9 cellular contexts compared by ENCODE assay signal in genomic region chr1:231918239-231919015, GRCh38.
A peak's percentile ranks its signal among the peaks of the same experiment; 100 is the strongest.
DNase-seq lines count a peak whose midpoint lies in the region; ATAC-seq, FAIRE-seq and TF ChIP-seq lines count a peak whose summit lies in the region.
"Had no signal": no experiment of that assay in that cellular context is flagged by ENCODE, and none has a peak within 500 bp of the region (broad histone marks: within the 10 kb centered on the region; RNA-seq: fewer than 3 reads in every experiment).

No MANE protein-coding gene starts in this region.

- ATAC-seq in HG02884 (IDR thresholded peaks at IDR 0.05; ENCODE audit: unreplicated experiment) (peak; percentile 53), HG03571 (IDR thresholded peaks at IDR 0.05; ENCODE audit: unreplicated experiment) (no peak), HG03469 (IDR thresholded peaks at IDR 0.05; ENCODE audit: unreplicated experiment) (no peak)
- peak; percentile 44 to 59 for ATAC-seq in activated T-cell treated with anti-CD3 and anti-CD28 coated beads, Interleukin-2, amount 50 U/mL, for 4 hours

- peaks cover 1% of the 10 kb centered on the region for H3K27me3 Mint-ChIP-seq in activated T-cell treated with anti-CD3 and anti-CD28 coated beads, Interleukin-2, amount 50 U/mL, for 4 hours (ENCODE audit: low read depth)
- no peaks in the 10 kb centered on the region for H3K27me3 Mint-ChIP-seq in mesothelial cell of epicardium (ENCODE audit: low read depth)

- dilution Hi-C loops in keratinocyte (cut with MboI; ENCODE audit: extremely low pct_ligation_motif_present, low sequenced_read_pairs) = no loop called here

- H3K36me3 ChIP-seq in BLaER1 (no peaks in the 10 kb centered on the region), keratinocyte (ENCODE audit: control insufficient read depth in 2 of 2, extremely low read depth in 1 of 2, insufficient read depth in 2 of 2, low read length in 2 of 2) (no peaks in the 10 kb centered on the region)
- H3K36me3 ChIP-seq: ascending aorta had no signal

- H4K20me1 ChIP-seq in BLaER1 (no peaks in the 10 kb centered on the region), keratinocyte (ENCODE audit: control insufficient read depth, extremely low read depth, insufficient read depth, low read length) (no peaks in the 10 kb centered on the region)

- no peaks in the 10 kb centered on the region for H3K9me3 Mint-ChIP-seq in activated T-cell treated with anti-CD3 and anti-CD28 coated beads, Interleukin-2, amount 50 U/mL, for 4 hours
- no peaks in the 10 kb centered on the region for H3K9me3 Mint-ChIP-seq in mesothelial cell of epicardium

- H2AFZ ChIP-seq in keratinocyte (ENCODE audit: control insufficient read depth, low read length) = no peak overlapping the region

- H3K36me3 Mint-ChIP-seq in activated T-cell treated with anti-CD3 and anti-CD28 coated beads, Interleukin-2, amount 50 U/mL, for 4 hours (ENCODE audit: insufficient read depth) = no peaks in the 10 kb centered on the region
- no peaks in the 10 kb centered on the region for H3K36me3 Mint-ChIP-seq in mesothelial cell of epicardium

- H3K4me2 ChIP-seq in BLaER1 (peak overlapping the region; percentile 88), keratinocyte (ENCODE audit: control insufficient read depth, extremely low read depth, insufficient read depth, low read depth, low read length) (peak overlapping the region; percentile 42)

- H3K4me1 ChIP-seq in BLaER1 (peaks cover 62% of the 10 kb centered on the region), keratinocyte (ENCODE audit: control insufficient read depth, extremely low read depth, insufficient read depth, low read length) (peaks cover 9% of the 10 kb centered on the region)

- DNase-seq in activated T-cell treated with anti-CD3 and anti-CD28 coated beads, Interleukin-2, amount 50 U/mL, for 4 hours = no peak
- DNase-seq in keratinocyte (ENCODE audit: low read depth, low spot score) (peak; percentile 25), mesothelial cell of epicardium (ENCODE audit: low spot score in 2 of 2, unreplicated experiment in 2 of 2) (no peak)
- no peak for DNase-seq in activated CD4-positive, CD25-positive, alpha-beta regulatory T cell (lab: John Stamatoyannopoulos, UW)

- no peak overlapping the region for H3K9ac ChIP-seq in BLaER1
- no peak overlapping the region for H3K9ac ChIP-seq in keratinocyte (ENCODE audit: control insufficient read depth, extremely low read depth, insufficient read depth, low read length)

- H3K4me3 ChIP-seq in BLaER1 = peak overlapping the region; percentile 45; the same call in 1 of the 2 replicates
- no peak overlapping the region for H3K4me3 ChIP-seq in keratinocyte (ENCODE audit: control insufficient read depth in 2 of 3, extremely low read depth in 1 of 3, insufficient read depth in 2 of 3, low read depth in 1 of 3, low read length in 3 of 3)
- H3K4me3 ChIP-seq: ascending aorta had no signal

- FAIRE-seq in keratinocyte (lab: Jason Lieb, UNC) = peak; percentile 67

- H3K27ac Mint-ChIP-seq in mesothelial cell of epicardium = no peak overlapping the region

- H3K27ac ChIP-seq in BLaER1 (peak overlapping the region; percentile 70; the same call in 1 of the 2 replicates), keratinocyte (ENCODE audit: control insufficient read depth, insufficient read depth, low read length) (no peak overlapping the region)
- H3K27ac ChIP-seq: ascending aorta had no signal

- H3K27me3 ChIP-seq in BLaER1 (no peaks in the 10 kb centered on the region), keratinocyte (ENCODE audit: control insufficient read depth, extremely low read depth, insufficient read depth, low read length) (no peaks in the 10 kb centered on the region)
- H3K27me3 ChIP-seq: ascending aorta had no signal

- H3K9me1 ChIP-seq in keratinocyte (ENCODE audit: control insufficient read depth, extremely low read depth, insufficient read depth, low read length) = no peaks in the 10 kb centered on the region

- TF ChIP-seq CTCF in keratinocyte (optimal IDR thresholded peaks at IDR 0.05 in 1 of 3, IDR thresholded peaks at IDR 0.05 in 1 of 3, conservative IDR thresholded peaks at IDR 0.05 in 1 of 3; ENCODE audit: extremely low read depth in 1 of 3, insufficient read depth in 2 of 3, low read length in 3 of 3) = no peak
- TF ChIP-seq CTCF in mesothelial cell of epicardium (IDR thresholded peaks at IDR 0.05; ENCODE audit: unreplicated experiment) = no peak

- H3K9me3 ChIP-seq in BLaER1 = peaks cover 12% of the 10 kb centered on the region
- no peaks in the 10 kb centered on the region for H3K9me3 ChIP-seq in keratinocyte (ENCODE audit: control insufficient read depth, low read depth, low read length)
- H3K9me3 ChIP-seq: ascending aorta had no signal

- peaks cover 78% of the 10 kb centered on the region for H3K4me1 Mint-ChIP-seq in activated T-cell treated with anti-CD3 and anti-CD28 coated beads, Interleukin-2, amount 50 U/mL, for 4 hours (ENCODE audit: low read depth)
- peaks cover 21% of the 10 kb centered on the region for H3K4me1 Mint-ChIP-seq in mesothelial cell of epicardium

- peak overlapping the region; percentile 33 for H3K4me3 Mint-ChIP-seq in activated T-cell treated with anti-CD3 and anti-CD28 coated beads, Interleukin-2, amount 50 U/mL, for 4 hours
- no peak overlapping the region for H3K4me3 Mint-ChIP-seq in mesothelial cell of epicardium

- no peaks in the 10 kb centered on the region for H3K79me2 ChIP-seq in keratinocyte (ENCODE audit: control insufficient read depth, insufficient read depth, low read length)

Comparison
In these comparisons a context has a peak if more than half of its experiments do, and no peak if none do; other contexts are left out.
1. ATAC-seq: peak in HG02884 (single experiment) and activated T-cell treated with anti-CD3 and anti-CD28 coated beads, Interleukin-2, amount 50 U/mL, for 4 hours (2 of 2); none in HG03571 (single experiment) and HG03469 (single experiment).